9 cellular contexts compared by ENCODE assay signal in the genomic region with DNA sequence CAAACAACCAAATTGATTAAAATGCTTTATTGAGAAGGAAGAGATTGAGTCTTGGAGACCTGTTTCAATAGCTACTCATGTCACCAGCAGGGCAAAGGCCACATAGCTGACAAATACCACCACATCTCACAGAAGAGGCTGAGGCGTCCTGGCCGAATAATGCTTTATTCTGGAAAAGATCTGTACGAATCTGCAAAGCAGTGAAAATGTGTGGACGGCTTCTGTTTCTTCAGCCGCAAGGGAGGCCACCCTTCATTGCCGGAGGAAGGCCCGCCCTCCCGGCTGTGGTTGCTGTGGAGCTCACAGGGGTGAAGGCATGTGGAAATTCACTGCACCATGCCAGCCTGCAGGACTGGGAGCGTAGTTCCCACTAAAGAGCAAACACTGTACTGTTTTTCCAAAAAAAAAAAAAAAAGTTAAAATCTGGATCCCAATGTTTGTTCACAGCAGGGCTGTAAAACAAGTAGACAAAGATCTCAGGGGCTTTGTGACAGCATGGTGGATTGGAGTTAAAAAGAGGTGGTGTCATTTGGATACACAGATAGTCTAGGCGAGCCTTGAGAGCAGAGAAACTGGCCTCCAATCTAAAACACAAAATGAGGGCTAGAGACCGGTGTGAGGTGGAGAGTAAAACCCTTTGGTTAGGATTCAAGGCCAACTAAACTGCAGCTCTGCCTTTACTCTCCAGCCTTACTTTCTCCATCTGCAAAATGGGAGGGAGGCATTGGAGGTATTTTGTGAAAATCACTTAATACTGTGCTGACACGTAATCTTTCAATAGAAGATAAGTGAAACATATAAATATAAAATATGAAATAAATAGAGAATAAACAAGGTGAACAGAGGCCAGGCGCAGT.
DNase-seq lines count a peak whose midpoint lies in the region; ATAC-seq and TF ChIP-seq lines count a peak whose summit lies in the region.
"Had no signal": no experiment of that assay in that cellular context is flagged by ENCODE, and none has a peak within 500 bp of the region (broad histone marks: within the 10 kb centered on the region; RNA-seq: fewer than 3 reads in every experiment).

No MANE protein-coding gene starts in this region.

- DNase-seq in HFFc6 (no peak), astrocyte of the spinal cord (ENCODE audit: low read depth, low spot score) (peak; percentile 68), iris pigment epithelial cell (ENCODE audit: low read depth) (peak; percentile 47), retinal pigment epithelial cell (ENCODE audit: low read depth) (peak; percentile 16)
- no peak for DNase-seq in activated CD8-positive, alpha-beta memory T cell treated with anti-CD3 and anti-CD28 coated beads, Interleukin-2, amount 10 ng/mL, durations not matched to agents 7 days and 5 days

- no peaks in the 10 kb centered on the region; the same call in 1 of the 2 replicates for H3K9me3 Mint-ChIP-seq in HFFc6
- H3K9me3 Mint-ChIP-seq in activated CD8-positive, alpha-beta memory T cell treated with anti-CD3 and anti-CD28 coated beads, Interleukin-2, amount 10 ng/mL, durations not matched to agents 7 days and 5 days (ENCODE audit: low read depth), result no peaks in the 10 kb centered on the region

- peaks cover 15% of the 10 kb centered on the region for H3K4me1 Mint-ChIP-seq in HFFc6 (ENCODE audit: low read depth)
- H3K4me1 Mint-ChIP-seq in activated CD8-positive, alpha-beta memory T cell treated with anti-CD3 and anti-CD28 coated beads, Interleukin-2, amount 10 ng/mL, durations not matched to agents 7 days and 5 days, result no peaks in the 10 kb centered on the region

- 0 out of 2 replicates have a peak overlapping the region, but pooled peaks have one; percentile 6 for H3K4me3 Mint-ChIP-seq in HFFc6
- H3K4me3 Mint-ChIP-seq in activated CD8-positive, alpha-beta memory T cell treated with anti-CD3 and anti-CD28 coated beads, Interleukin-2, amount 10 ng/mL, durations not matched to agents 7 days and 5 days, result no peak overlapping the region

- in situ Hi-C loops in astrocyte of the spinal cord (cut with HindIII; ENCODE audit: low sequenced_read_pairs), result no loop called here

- H3K27ac Mint-ChIP-seq in HFFc6, result no peak overlapping the region
- no peak overlapping the region for H3K27ac Mint-ChIP-seq in activated CD8-positive, alpha-beta memory T cell treated with anti-CD3 and anti-CD28 coated beads, Interleukin-2, amount 10 ng/mL, durations not matched to agents 7 days and 5 days

- TF ChIP-seq CTCF in HFFc6 (IDR thresholded peaks at IDR 0.05), result no peak
- no peak for TF ChIP-seq CTCF in astrocyte of the spinal cord (IDR thresholded peaks at IDR 0.05; ENCODE audit: low read depth, low read length)
- no peak for TF ChIP-seq CTCF in retinal pigment epithelial cell (conservative IDR thresholded peaks at IDR 0.05; ENCODE audit: low read depth, low read length)

- CTCF ChIA-PET in activated CD8-positive, alpha-beta memory T cell treated with anti-CD3 and anti-CD28 coated beads, Interleukin-2, amount 10 ng/mL, durations not matched to agents 7 days and 5 days (lab: Charles Lee), result no interaction called here

- H3K27me3 Mint-ChIP-seq in HFFc6 (ENCODE audit: insufficient read depth), result peaks cover 18% of the 10 kb centered on the region
- H3K27me3 Mint-ChIP-seq in activated CD8-positive, alpha-beta memory T cell treated with anti-CD3 and anti-CD28 coated beads, Interleukin-2, amount 10 ng/mL, durations not matched to agents 7 days and 5 days, result peaks cover 14% of the 10 kb centered on the region

- no peak overlapping the region for H3K4me3 ChIP-seq in astrocyte of the spinal cord (ENCODE audit: low read depth, low read length)
- no peak overlapping the region for H3K4me3 ChIP-seq in retinal pigment epithelial cell (ENCODE audit: low read length)
- H3K4me3 ChIP-seq: lung had no signal

- H3K36me3 Mint-ChIP-seq in HFFc6 (ENCODE audit: low read depth), result peaks cover 8% of the 10 kb centered on the region; the same call in 1 of the 2 replicates
- H3K36me3 Mint-ChIP-seq in activated CD8-positive, alpha-beta memory T cell treated with anti-CD3 and anti-CD28 coated beads, Interleukin-2, amount 10 ng/mL, durations not matched to agents 7 days and 5 days, result no peaks in the 10 kb centered on the region

- ATAC-seq in HG02840 (IDR thresholded peaks at IDR 0.05; ENCODE audit: low FRiP score, unreplicated experiment) (no peak), GM21367 (IDR thresholded peaks at IDR 0.05; ENCODE audit: unreplicated experiment) (no peak), HG03045 (IDR thresholded peaks at IDR 0.05; ENCODE audit: unreplicated experiment) (no peak)
- no peak for ATAC-seq in activated CD8-positive, alpha-beta memory T cell treated with anti-CD3 and anti-CD28 coated beads, Interleukin-2, amount 10 ng/mL, durations not matched to agents 7 days and 5 days

Comparison
In these comparisons a context has a peak if more than half of its experiments do, and no peak if none do; other contexts are left out.
1. DNase-seq: peak in astrocyte of the spinal cord (single experiment), iris pigment epithelial cell (single experiment) and retinal pigment epithelial cell (single experiment); none in HFFc6 (single experiment) and activated CD8-positive, alpha-beta memory T cell treated with anti-CD3 and anti-CD28 coated beads, Interleukin-2, amount 10 ng/mL, durations not matched to agents 7 days and 5 days (single experiment).